22 cellular contexts compared by ENCODE assay signal in the genomic region with DNA sequence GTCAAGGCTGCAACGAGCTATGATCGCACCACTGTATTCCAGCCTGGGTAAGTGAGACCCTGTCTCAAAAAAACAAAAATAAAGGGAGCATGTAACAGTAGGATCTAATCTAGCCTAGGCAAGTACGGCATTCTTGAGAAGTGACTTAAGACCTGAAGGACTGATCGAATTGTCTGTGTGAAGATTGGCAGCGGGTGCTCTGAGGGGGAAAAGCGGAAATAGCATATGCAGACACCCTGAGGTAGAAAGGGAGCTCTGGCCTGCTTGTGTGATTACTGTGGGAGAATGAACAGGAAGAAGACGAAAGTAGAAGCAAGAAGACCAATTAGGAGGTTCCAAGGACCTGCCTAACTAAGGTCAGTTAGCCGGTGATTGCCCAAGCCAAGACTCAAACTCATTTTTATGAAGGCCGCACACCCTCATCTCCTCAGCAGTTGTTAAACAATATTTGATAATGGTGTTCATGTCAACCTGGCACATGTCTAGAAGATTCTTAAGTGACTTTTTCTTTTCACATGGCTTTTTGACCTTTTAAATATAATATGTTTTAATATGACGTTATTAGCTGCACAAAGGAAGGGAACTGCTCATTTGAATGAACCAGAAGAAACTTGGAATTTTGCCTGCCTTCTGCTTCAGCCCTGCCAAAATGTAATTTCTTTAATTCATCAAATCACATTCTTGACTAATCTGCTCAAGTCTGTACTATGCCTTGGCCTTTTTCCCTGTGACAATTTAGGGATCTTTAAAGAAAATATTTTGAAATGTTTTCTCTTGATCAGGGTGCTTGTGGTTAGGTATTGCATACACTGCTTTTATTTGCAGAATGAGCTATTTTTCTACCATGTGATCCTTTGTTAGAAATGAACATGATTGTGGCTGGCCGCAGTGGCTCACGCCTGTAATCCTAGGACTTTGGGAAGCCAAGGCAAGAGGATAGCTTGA. TPM values are rescaled to one million over a fixed set of nuclear protein-coding genes. Genes with fewer than 3 reads are reported as not detected.
DNase-seq lines count a peak whose midpoint lies in the region; ATAC-seq and TF ChIP-seq lines count a peak whose summit lies in the region.
"Had no signal": no experiment of that assay in that cellular context is flagged by ENCODE, and none has a peak within 500 bp of the region (broad histone marks: within the 10 kb centered on the region; RNA-seq: fewer than 3 reads in every experiment).

No MANE protein-coding gene starts in this region.

- ATAC-seq in T-helper 17 cell (no peak), upper lobe of right lung (no peak), HG02588 (IDR thresholded peaks at IDR 0.05; ENCODE audit: unreplicated experiment) (no peak)
- no peak for ATAC-seq in activated T-cell treated with anti-CD3 and anti-CD28 coated beads, Interleukin-2, amount 50 U/mL, for 4 hours
- ATAC-seq: activated CD8-positive, alpha-beta T cell treated with anti-CD3 and anti-CD28 coated beads, Interleukin-2, amount 10 ng/mL, durations not matched to agents 7 days and 5 days; activated T-cell treated with anti-CD3 and anti-CD28 coated beads, Interleukin-2, amount 50 U/mL, for 72 hours had no signal

- no peak for DNase-seq in T-helper 17 cell
- DNase-seq in dedifferentiated amniotic fluid mesenchymal stem cell (ENCODE audit: extremely low spot score), result peak; percentile 31
- peak in 1 of 2 donors; percentile 95 for DNase-seq in cardiac muscle cell (ENCODE audit: low read depth in 1 of 2, low spot score in 1 of 2)
- DNase-seq in renal cortical epithelial cell (ENCODE audit: low read depth), result peak; percentile 31
- no peak for DNase-seq in activated T-cell treated with anti-CD3 and anti-CD28 coated beads, Interleukin-2, amount 50 U/mL, for 4 hours
- DNase-seq in NOMO-1 (lab: John Stamatoyannopoulos, UW; ENCODE audit: unreplicated experiment in 2 of 2), result no peak
- no peak for DNase-seq in upper lobe of right lung
- DNase-seq: activated B cell treated with CpG ODN at 0.5 μM for 24 hours; activated CD8-positive, alpha-beta T cell treated with anti-CD3 and anti-CD28 coated beads, Interleukin-2, amount 10 ng/mL, durations not matched to agents 7 days and 5 days; activated naive CD8-positive, alpha-beta T cell treated with anti-CD3 and anti-CD28 coated beads, Interleukin-2, amount 10 ng/mL, durations not matched to agents 7 days and 5 days; activated T-cell treated with anti-CD3 and anti-CD28 coated beads, Interleukin-2, amount 50 U/mL, for 72 hours; AML-193; kidney glomerular epithelial cell; NCI-H1436; NCI-H226; occipital lobe; stimulated activated CD4-positive, alpha-beta T cell treated with anti-CD3 and anti-CD28 coated beads, Interleukin-4, amount 100 ng/mL, for 24 hours had no signal

- peaks cover 6% of the 10 kb centered on the region for H3K4me1 Mint-ChIP-seq in T-helper 17 cell
- peaks cover 5% of the 10 kb centered on the region for H3K4me1 Mint-ChIP-seq in activated T-cell treated with anti-CD3 and anti-CD28 coated beads, Interleukin-2, amount 50 U/mL, for 4 hours (ENCODE audit: low read depth)

- H3K27ac ChIP-seq in cardiac muscle cell (peak overlapping the region; percentile 10), upper lobe of right lung (no peak overlapping the region)
- H3K27ac ChIP-seq: hepatocyte, skin epidermis had no signal

- H3K36me3 ChIP-seq in cardiac muscle cell, result no peaks in the 10 kb centered on the region
- peaks cover 5% of the 10 kb centered on the region for H3K36me3 ChIP-seq in upper lobe of right lung

- H3K27me3 ChIP-seq in cardiac muscle cell, result no peaks in the 10 kb centered on the region
- H3K27me3 ChIP-seq in upper lobe of right lung, result no peaks in the 10 kb centered on the region
- H3K27me3 ChIP-seq: hepatocyte had no signal

- TF ChIP-seq CTCF in cardiac muscle cell (IDR thresholded peaks at IDR 0.05; ENCODE audit: low read depth, low read length), result no peak
- no peak for TF ChIP-seq CTCF in upper lobe of right lung (IDR thresholded peaks at IDR 0.05)

- peak overlapping the region; percentile 47 for H3K27ac Mint-ChIP-seq in T-helper 17 cell
- H3K27ac Mint-ChIP-seq: activated B cell treated with CpG ODN at 0.5 μM for 24 hours; activated CD8-positive, alpha-beta T cell treated with anti-CD3 and anti-CD28 coated beads, Interleukin-2, amount 10 ng/mL, durations not matched to agents 7 days and 5 days; activated naive CD8-positive, alpha-beta T cell treated with anti-CD3 and anti-CD28 coated beads, Interleukin-2, amount 10 ng/mL, durations not matched to agents 7 days and 5 days; activated T-cell treated with anti-CD3 and anti-CD28 coated beads, Interleukin-2, amount 50 U/mL, for 72 hours; T-helper 1 cell treated with Interleukin-12 subunit alpha and Interleukin-12 subunit beta and Interleukin-4 antibody, amounts not matched to agents 30 μg/mL and 1 μg/mL, for 36 hours had no signal

- H3K36me3 Mint-ChIP-seq in T-helper 17 cell (ENCODE audit: low read depth), result no peaks in the 10 kb centered on the region
- peaks cover 4% of the 10 kb centered on the region for H3K36me3 Mint-ChIP-seq in activated T-cell treated with anti-CD3 and anti-CD28 coated beads, Interleukin-2, amount 50 U/mL, for 4 hours (ENCODE audit: insufficient read depth)
- H3K36me3 Mint-ChIP-seq: activated naive CD8-positive, alpha-beta T cell treated with anti-CD3 and anti-CD28 coated beads, Interleukin-2, amount 10 ng/mL, durations not matched to agents 7 days and 5 days had no signal

- H3K4me3 Mint-ChIP-seq in T-helper 17 cell, result no peak overlapping the region
- no peak overlapping the region for H3K4me3 Mint-ChIP-seq in activated T-cell treated with anti-CD3 and anti-CD28 coated beads, Interleukin-2, amount 50 U/mL, for 4 hours
- H3K4me3 Mint-ChIP-seq: activated B cell treated with CpG ODN at 0.5 μM for 24 hours; activated CD8-positive, alpha-beta T cell treated with anti-CD3 and anti-CD28 coated beads, Interleukin-2, amount 10 ng/mL, durations not matched to agents 7 days and 5 days; activated naive CD8-positive, alpha-beta T cell treated with anti-CD3 and anti-CD28 coated beads, Interleukin-2, amount 10 ng/mL, durations not matched to agents 7 days and 5 days; activated T-cell treated with anti-CD3 and anti-CD28 coated beads, Interleukin-2, amount 50 U/mL, for 72 hours; T-helper 1 cell treated with Interleukin-12 subunit alpha and Interleukin-12 subunit beta and Interleukin-4 antibody, amounts not matched to agents 30 μg/mL and 1 μg/mL, for 36 hours had no signal

- intact Hi-C loops in upper lobe of right lung (cut with DNase I), result no loop called here

- peaks cover 31% of the 10 kb centered on the region for H3K4me1 ChIP-seq in cardiac muscle cell (ENCODE audit: low read depth)
- peaks cover 4% of the 10 kb centered on the region for H3K4me1 ChIP-seq in upper lobe of right lung

- H3K9me3 ChIP-seq in T-helper 17 cell (ENCODE audit: control insufficient read depth, low read length, poor library complexity, severe bottlenecking) (no peaks in the 10 kb centered on the region), cardiac muscle cell (ENCODE audit: low read depth) (no peaks in the 10 kb centered on the region), upper lobe of right lung (no peaks in the 10 kb centered on the region)

- H3K9me3 Mint-ChIP-seq in activated T-cell treated with anti-CD3 and anti-CD28 coated beads, Interleukin-2, amount 50 U/mL, for 4 hours, result no peaks in the 10 kb centered on the region
- H3K9me3 Mint-ChIP-seq: activated B cell treated with CpG ODN at 0.5 μM for 24 hours; activated naive CD8-positive, alpha-beta T cell treated with anti-CD3 and anti-CD28 coated beads, Interleukin-2, amount 10 ng/mL, durations not matched to agents 7 days and 5 days; activated T-cell treated with anti-CD3 and anti-CD28 coated beads, Interleukin-2, amount 50 U/mL, for 72 hours; T-helper 1 cell treated with Interleukin-12 subunit alpha and Interleukin-12 subunit beta and Interleukin-4 antibody, amounts not matched to agents 30 μg/mL and 1 μg/mL, for 36 hours had no signal

- peaks cover 32% of the 10 kb centered on the region for H3K27me3 Mint-ChIP-seq in T-helper 17 cell
- H3K27me3 Mint-ChIP-seq in activated T-cell treated with anti-CD3 and anti-CD28 coated beads, Interleukin-2, amount 50 U/mL, for 4 hours (ENCODE audit: low read depth), result peaks cover 6% of the 10 kb centered on the region

- no peak overlapping the region for H3K4me3 ChIP-seq in cardiac muscle cell
- H3K4me3 ChIP-seq in upper lobe of right lung, result no peak overlapping the region
- H3K4me3 ChIP-seq: hepatocyte, skin epidermis had no signal

RNA-seq across cellular contexts. Expression of gene KANK1, which starts 47.8 kb away (rescaled TPM):
- 10 to 100 TPM in 1 of 2 donors, 1 to 10 TPM in 1; 8.5 to 12.0 TPM for total RNA-seq in T-helper 17 cell
- total RNA-seq in cardiac muscle cell, result 43.8 and 52.6 TPM in 2 replicates
- polyA plus RNA-seq in cardiac muscle cell, result 35.9 and 53.9 TPM in 2 replicates
- 26.4 and 78.8 TPM in 2 replicates for total RNA-seq in renal cortical epithelial cell
- total RNA-seq in activated T-cell treated with anti-CD3 and anti-CD28 coated beads, Interleukin-2, amount 50 U/mL, for 4 hours, result 1 to 10 TPM in 2 of 3 donors, under 1 TPM in 1; 0.87 to 9.3 (median 3.6) TPM
- 53.6 TPM for total RNA-seq in upper lobe of right lung
- total RNA-seq: G401 had no signal

Comparison
In these comparisons a context has a peak if more than half of its experiments do, and no peak if none do; other contexts are left out.
1. DNase-seq: peak in dedifferentiated amniotic fluid mesenchymal stem cell (single experiment) and renal cortical epithelial cell (single experiment); none in T-helper 17 cell (0 of 3), activated T-cell treated with anti-CD3 and anti-CD28 coated beads, Interleukin-2, amount 50 U/mL, for 4 hours (single experiment), NOMO-1 (0 of 2) and upper lobe of right lung (single experiment).